In the genomic region with DNA sequence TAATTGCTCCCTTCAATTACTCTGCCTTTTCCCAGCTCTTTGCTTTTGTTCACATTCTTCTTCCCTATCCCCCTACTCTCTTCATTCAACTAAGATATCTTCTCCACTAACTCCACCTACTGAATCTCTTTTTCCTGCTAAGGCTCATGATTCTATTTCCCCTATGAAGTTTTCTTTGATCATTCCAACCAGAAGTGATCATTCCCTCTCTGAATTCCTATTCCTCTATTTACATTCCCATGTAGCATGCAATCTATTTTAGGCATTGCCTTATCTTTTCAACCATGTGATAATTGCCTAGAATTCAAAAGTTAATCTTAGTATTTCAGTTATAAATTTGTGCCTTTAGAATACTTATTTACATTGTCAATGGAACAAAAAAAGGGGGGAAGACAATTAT, we compare ENCODE assay signal across 28 cellular contexts. TPM values are rescaled to one million over a fixed set of nuclear protein-coding genes. Genes with fewer than 3 reads are reported as not detected.
"Had no signal": no experiment of that assay in that cellular context is flagged by ENCODE, and none has a peak within 500 bp of the region (broad histone marks: within the 10 kb centered on the region; RNA-seq: fewer than 3 reads in every experiment).

No MANE protein-coding gene starts in this region.

- H3K36me3 Mint-ChIP-seq: activated naive CD8-positive, alpha-beta T cell treated with anti-CD3 and anti-CD28 coated beads, Interleukin-2, amount 10 ng/mL, durations not matched to agents 7 days and 5 days had no signal

- H3K4me1 Mint-ChIP-seq: activated CD4-positive, alpha-beta T cell treated with anti-CD3 and anti-CD28 coated beads, Interleukin-2, amount 10 ng/mL, durations not matched to agents 7 days and 5 days; activated naive CD4-positive, alpha-beta T cell treated with anti-CD3 and anti-CD28 coated beads, Interleukin-2, amount 50 U/mL, for 24 hours; activated naive CD8-positive, alpha-beta T cell treated with anti-CD3 and anti-CD28 coated beads, Interleukin-2, amount 10 ng/mL, durations not matched to agents 7 days and 5 days; activated T-helper 17 cell treated with anti-CD3 and anti-CD28 coated beads, Interleukin-2, amount 50 U/mL, for 72 hours; central memory CD8-positive, alpha-beta T cell had no signal

- H3K27ac ChIP-seq: ascending aorta, cardiac muscle cell, colonic mucosa, Peyer's patch, SJSA1 had no signal

- H3K27me3 ChIP-seq: ascending aorta, cardiac muscle cell, colonic mucosa, Peyer's patch, SJSA1 had no signal

- DNase-seq: activated CD4-positive, alpha-beta T cell treated with anti-CD3 and anti-CD28 coated beads, Interleukin-2, amount 10 ng/mL, durations not matched to agents 7 days and 5 days; activated CD4-positive, alpha-beta T cell treated with anti-CD3 and anti-CD28 coated beads, Interleukin-2, amount 50 U/mL, for 48 hours; activated CD8-positive, alpha-beta memory T cell treated with anti-CD3 and anti-CD28 coated beads, Interleukin-2, amount 50 U/mL, for 48 hours; activated effector memory CD4-positive, alpha-beta T cell treated with anti-CD3 and anti-CD28 coated beads, Interleukin-2, amount 50 U/mL, for 16 hours; activated naive CD4-positive, alpha-beta T cell; activated naive CD8-positive, alpha-beta T cell treated with anti-CD3 and anti-CD28 coated beads, Interleukin-2, amount 10 ng/mL, durations not matched to agents 7 days and 5 days; activated T-cell treated with anti-CD3 and anti-CD28 coated beads, Interleukin-2, amount 50 U/mL, for 48 hours; amygdala; colonic mucosa; NCI-H1092 treated with DMSO at 0.1 percent for 48 hours; NCI-H1436; NCI-H187; NCI-H2029 treated with DMSO at 0.1 percent for 48 hours; NCI-H2107; NCI-H2171; NCI-H510A; NCI-H526; Peyer's patch; RPMI8226; SK-N-SH had no signal

- H3K9me3 ChIP-seq: ascending aorta, colonic mucosa, Peyer's patch, SJSA1 had no signal

- H3K4me3 ChIP-seq: ascending aorta, cardiac muscle cell, colonic mucosa, Peyer's patch, SJSA1 had no signal

- H3K27ac Mint-ChIP-seq: activated CD4-positive, alpha-beta T cell treated with anti-CD3 and anti-CD28 coated beads, Interleukin-2, amount 10 ng/mL, durations not matched to agents 7 days and 5 days; activated naive CD4-positive, alpha-beta T cell treated with anti-CD3 and anti-CD28 coated beads, Interleukin-2, amount 50 U/mL, for 24 hours; activated naive CD8-positive, alpha-beta T cell treated with anti-CD3 and anti-CD28 coated beads, Interleukin-2, amount 10 ng/mL, durations not matched to agents 7 days and 5 days; activated T-helper 17 cell treated with anti-CD3 and anti-CD28 coated beads, Interleukin-2, amount 50 U/mL, for 72 hours; T-helper 1 cell treated with Interleukin-12 subunit alpha and Interleukin-12 subunit beta and Interleukin-4 antibody, amounts not matched to agents 30 μg/mL and 1 μg/mL, for 36 hours; T-helper 2 cell treated with Interferon-gamma antibody and Interleukin-4, amounts not matched to agents 5 μg/mL and 100 μg/mL, for 36 hours had no signal

- H3K36me3 ChIP-seq: ascending aorta, cardiac muscle cell, colonic mucosa, Peyer's patch, SJSA1 had no signal

- H3K4me2 ChIP-seq: SK-N-SH had no signal

- H3K9me3 Mint-ChIP-seq: activated CD4-positive, alpha-beta T cell treated with anti-CD3 and anti-CD28 coated beads, Interleukin-2, amount 10 ng/mL, durations not matched to agents 7 days and 5 days; activated T-helper 17 cell treated with anti-CD3 and anti-CD28 coated beads, Interleukin-2, amount 50 U/mL, for 72 hours; central memory CD8-positive, alpha-beta T cell; T-helper 1 cell treated with Interleukin-12 subunit alpha and Interleukin-12 subunit beta and Interleukin-4 antibody, amounts not matched to agents 30 μg/mL and 1 μg/mL, for 36 hours; T-helper 2 cell treated with Interferon-gamma antibody and Interleukin-4, amounts not matched to agents 5 μg/mL and 100 μg/mL, for 36 hours had no signal

- H3K4me3 Mint-ChIP-seq: activated CD4-positive, alpha-beta T cell treated with anti-CD3 and anti-CD28 coated beads, Interleukin-2, amount 10 ng/mL, durations not matched to agents 7 days and 5 days; activated naive CD4-positive, alpha-beta T cell treated with anti-CD3 and anti-CD28 coated beads, Interleukin-2, amount 50 U/mL, for 24 hours; activated naive CD8-positive, alpha-beta T cell treated with anti-CD3 and anti-CD28 coated beads, Interleukin-2, amount 10 ng/mL, durations not matched to agents 7 days and 5 days; activated T-helper 17 cell treated with anti-CD3 and anti-CD28 coated beads, Interleukin-2, amount 50 U/mL, for 72 hours; central memory CD8-positive, alpha-beta T cell; T-helper 1 cell treated with Interleukin-12 subunit alpha and Interleukin-12 subunit beta and Interleukin-4 antibody, amounts not matched to agents 30 μg/mL and 1 μg/mL, for 36 hours; T-helper 2 cell treated with Interferon-gamma antibody and Interleukin-4, amounts not matched to agents 5 μg/mL and 100 μg/mL, for 36 hours had no signal

- H3K4me1 ChIP-seq: ascending aorta, colonic mucosa, Peyer's patch, SJSA1 had no signal

RNA-seq across cellular contexts. Expression of gene MOXD1, which starts 20.9 kb away (rescaled TPM):
- total RNA-seq: activated CD4-positive, alpha-beta T cell treated with anti-CD3 and anti-CD28 coated beads, Interleukin-2, amount 10 ng/mL, durations not matched to agents 7 days and 5 days; activated naive CD8-positive, alpha-beta T cell treated with anti-CD3 and anti-CD28 coated beads, Interleukin-2, amount 10 ng/mL, durations not matched to agents 7 days and 5 days; activated T-helper 17 cell treated with anti-CD3 and anti-CD28 coated beads, Interleukin-2, amount 50 U/mL, for 72 hours had no signal
